8 cellular contexts compared by ENCODE assay signal in the genomic region with DNA sequence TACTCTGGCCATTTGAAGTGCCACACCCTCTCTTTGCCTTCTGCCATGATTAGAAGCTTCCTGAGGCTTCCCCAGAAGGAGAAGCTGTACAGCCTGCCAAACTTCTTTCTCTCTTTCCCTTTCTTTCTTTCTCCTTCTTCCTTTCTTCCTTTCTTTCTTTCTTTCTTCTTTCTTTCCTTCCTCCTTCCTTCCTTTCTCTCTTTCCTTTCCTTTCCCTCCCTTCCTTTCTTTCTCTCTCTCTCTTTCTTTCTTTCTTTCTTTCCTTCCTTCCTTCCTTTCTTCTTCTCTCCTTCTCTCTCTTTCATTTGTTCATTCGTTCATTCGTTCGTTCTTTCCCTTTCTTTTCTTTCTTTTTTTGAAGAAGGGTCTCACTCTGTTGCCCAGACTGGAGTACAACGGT.
"Had no signal": no experiment of that assay in that cellular context is flagged by ENCODE, and none has a peak within 500 bp of the region (broad histone marks: within the 10 kb centered on the region; RNA-seq: fewer than 3 reads in every experiment).

No MANE protein-coding gene starts in this region.

- FAIRE-seq: G401.6, GM12878, GM12891, GM12892, GM18507, GM19239 had no signal

- H3K4me3 ChIP-seq: GM12878 had no signal

- ATAC-seq: GM12878 had no signal

- DNase-seq: GDM1, GF-D8 had no signal
